31 cellular contexts compared by ENCODE assay signal in the genomic region with DNA sequence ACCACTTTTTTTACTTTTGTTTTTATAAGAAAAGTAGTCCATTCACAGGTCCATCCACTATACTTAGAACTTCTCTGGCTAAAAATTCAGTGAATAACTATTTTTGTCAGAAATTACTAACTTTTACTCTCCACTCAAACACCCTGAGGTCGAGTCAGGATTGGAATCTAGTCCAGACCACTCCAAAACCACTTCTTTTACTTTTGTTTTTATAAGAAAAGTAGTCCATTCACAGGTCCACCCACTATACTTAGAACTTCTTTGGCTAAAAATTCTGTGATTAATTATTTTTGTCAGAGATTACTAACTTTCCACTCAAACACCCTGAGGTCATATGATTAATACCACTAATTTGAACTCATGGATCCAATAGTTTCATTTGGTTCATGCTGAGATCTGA.
"Had no signal": no experiment of that assay in that cellular context is flagged by ENCODE, and none has a peak within 500 bp of the region (broad histone marks: within the 10 kb centered on the region; RNA-seq: fewer than 3 reads in every experiment).

No MANE protein-coding gene starts in this region.

- ATAC-seq: activated CD4-positive, alpha-beta T cell treated with anti-CD3 and anti-CD28 coated beads for 36 hours; activated CD8-positive, alpha-beta memory T cell treated with anti-CD3 and anti-CD28 coated beads, Interleukin-2, amount 10 ng/mL, durations not matched to agents 7 days and 5 days; activated CD8-positive, alpha-beta T cell treated with anti-CD3 and anti-CD28 coated beads, Interleukin-2, amount 10 ng/mL, durations not matched to agents 7 days and 5 days; activated naive CD4-positive, alpha-beta T cell treated with anti-CD3 and anti-CD28 coated beads, Interleukin-2, amount 50 U/mL, for 72 hours; activated T-cell treated with anti-CD3 and anti-CD28 coated beads, Interleukin-2, amount 50 U/mL, for 72 hours; effector memory CD8-positive, alpha-beta T cell; foreskin keratinocyte; gastrocnemius medialis; heart left ventricle had no signal

- FAIRE-seq: bronchial epithelial cell, colon had no signal

- DNase-seq: activated CD4-positive, alpha-beta memory T cell treated with anti-CD3 and anti-CD28 coated beads for 36 hours; activated CD4-positive, alpha-beta T cell treated with anti-CD3 and anti-CD28 coated beads for 36 hours; activated CD4-positive, alpha-beta T cell treated with anti-CD3 and anti-CD28 coated beads, Interleukin-2, amount 10 ng/mL, durations not matched to agents 24 days and 14 days; activated CD4-positive, CD25-positive, alpha-beta regulatory T cell; activated CD4-positive, CD25-positive, alpha-beta regulatory T cell treated with anti-CD3 and anti-CD28 coated beads, Interleukin-2, amount 50 U/mL, for 72 hours; activated CD8-positive, alpha-beta memory T cell treated with anti-CD3 and anti-CD28 coated beads, Interleukin-2, amount 10 ng/mL, durations not matched to agents 7 days and 5 days; activated CD8-positive, alpha-beta memory T cell treated with anti-CD3 and anti-CD28 coated beads, Interleukin-2, amount 50 U/mL, for 4 hours; activated CD8-positive, alpha-beta T cell treated with anti-CD3 and anti-CD28 coated beads, Interleukin-2, amount 10 ng/mL, durations not matched to agents 7 days and 5 days; activated gamma-delta T cell; activated naive CD4-positive, alpha-beta T cell; activated naive CD4-positive, alpha-beta T cell treated with anti-CD3 and anti-CD28 coated beads, Interleukin-2, amount 10 ng/mL, durations not matched to agents 7 days and 5 days; activated naive CD8-positive, alpha-beta T cell treated with anti-CD3 and anti-CD28 coated beads, Interleukin-2, amount 10 ng/mL, durations not matched to agents 7 days and 5 days; activated T-cell treated with anti-CD3 and anti-CD28 coated beads, Interleukin-2, amount 50 U/mL, for 24 hours; activated T-cell treated with anti-CD3 and anti-CD28 coated beads, Interleukin-2, amount 50 U/mL, for 72 hours; brain microvascular endothelial cell; cortex of kidney; dermis blood vessel endothelial cell; effector CD4-positive, alpha-beta T cell; effector memory CD8-positive, alpha-beta T cell; erythroblast; foreskin keratinocyte; gastrocnemius medialis; glutamatergic neuron; heart left ventricle; T-helper 2 cell had no signal

- H3K9me3 Mint-ChIP-seq: activated CD4-positive, alpha-beta memory T cell treated with anti-CD3 and anti-CD28 coated beads for 36 hours; activated CD4-positive, alpha-beta T cell treated with anti-CD3 and anti-CD28 coated beads, Interleukin-2, amount 10 ng/mL, durations not matched to agents 24 days and 14 days; activated naive CD4-positive, alpha-beta T cell treated with anti-CD3 and anti-CD28 coated beads, Interleukin-2, amount 10 ng/mL, durations not matched to agents 7 days and 5 days; activated naive CD4-positive, alpha-beta T cell treated with anti-CD3 and anti-CD28 coated beads, Interleukin-2, amount 50 U/mL, for 72 hours; activated T-cell treated with anti-CD3 and anti-CD28 coated beads, Interleukin-2, amount 50 U/mL, for 24 hours; activated T-cell treated with anti-CD3 and anti-CD28 coated beads, Interleukin-2, amount 50 U/mL, for 72 hours; central memory CD8-positive, alpha-beta T cell; effector memory CD8-positive, alpha-beta T cell had no signal

- H3K36me3 Mint-ChIP-seq: activated CD4-positive, alpha-beta memory T cell treated with anti-CD3 and anti-CD28 coated beads for 36 hours; activated CD8-positive, alpha-beta memory T cell treated with anti-CD3 and anti-CD28 coated beads, Interleukin-2, amount 10 ng/mL, durations not matched to agents 7 days and 5 days; activated naive CD4-positive, alpha-beta T cell treated with anti-CD3 and anti-CD28 coated beads, Interleukin-2, amount 10 ng/mL, durations not matched to agents 7 days and 5 days; activated naive CD4-positive, alpha-beta T cell treated with anti-CD3 and anti-CD28 coated beads, Interleukin-2, amount 50 U/mL, for 72 hours; activated naive CD8-positive, alpha-beta T cell treated with anti-CD3 and anti-CD28 coated beads, Interleukin-2, amount 10 ng/mL, durations not matched to agents 7 days and 5 days had no signal

- H3K9me3 ChIP-seq: ascending aorta, esophagus muscularis mucosa, gastrocnemius medialis, heart left ventricle had no signal

- H3K4me1 Mint-ChIP-seq: activated CD4-positive, alpha-beta T cell treated with anti-CD3 and anti-CD28 coated beads for 36 hours; activated CD4-positive, alpha-beta T cell treated with anti-CD3 and anti-CD28 coated beads, Interleukin-2, amount 10 ng/mL, durations not matched to agents 24 days and 14 days; activated CD8-positive, alpha-beta memory T cell treated with anti-CD3 and anti-CD28 coated beads, Interleukin-2, amount 10 ng/mL, durations not matched to agents 7 days and 5 days; activated naive CD4-positive, alpha-beta T cell treated with anti-CD3 and anti-CD28 coated beads, Interleukin-2, amount 10 ng/mL, durations not matched to agents 7 days and 5 days; activated naive CD8-positive, alpha-beta T cell treated with anti-CD3 and anti-CD28 coated beads, Interleukin-2, amount 10 ng/mL, durations not matched to agents 7 days and 5 days; central memory CD8-positive, alpha-beta T cell had no signal

- H3K27ac ChIP-seq: ascending aorta, brain microvascular endothelial cell, esophagus muscularis mucosa, foreskin keratinocyte, gastrocnemius medialis, heart left ventricle had no signal

- H3K4me1 ChIP-seq: ascending aorta had no signal

- H3K4me3 ChIP-seq: ascending aorta, esophagus muscularis mucosa, gastrocnemius medialis, heart left ventricle had no signal

- H3K27ac Mint-ChIP-seq: activated CD4-positive, alpha-beta memory T cell treated with anti-CD3 and anti-CD28 coated beads for 36 hours; activated CD4-positive, alpha-beta T cell treated with anti-CD3 and anti-CD28 coated beads for 36 hours; activated CD4-positive, alpha-beta T cell treated with anti-CD3 and anti-CD28 coated beads, Interleukin-2, amount 10 ng/mL, durations not matched to agents 24 days and 14 days; activated CD8-positive, alpha-beta memory T cell treated with anti-CD3 and anti-CD28 coated beads, Interleukin-2, amount 10 ng/mL, durations not matched to agents 7 days and 5 days; activated CD8-positive, alpha-beta T cell treated with anti-CD3 and anti-CD28 coated beads, Interleukin-2, amount 10 ng/mL, durations not matched to agents 7 days and 5 days; activated naive CD4-positive, alpha-beta T cell treated with anti-CD3 and anti-CD28 coated beads, Interleukin-2, amount 10 ng/mL, durations not matched to agents 7 days and 5 days; activated naive CD4-positive, alpha-beta T cell treated with anti-CD3 and anti-CD28 coated beads, Interleukin-2, amount 50 U/mL, for 72 hours; activated naive CD8-positive, alpha-beta T cell treated with anti-CD3 and anti-CD28 coated beads, Interleukin-2, amount 10 ng/mL, durations not matched to agents 7 days and 5 days; activated T-cell treated with anti-CD3 and anti-CD28 coated beads, Interleukin-2, amount 50 U/mL, for 24 hours; activated T-cell treated with anti-CD3 and anti-CD28 coated beads, Interleukin-2, amount 50 U/mL, for 72 hours; effector memory CD8-positive, alpha-beta T cell had no signal

- H3K36me3 ChIP-seq: ascending aorta, brain microvascular endothelial cell, esophagus muscularis mucosa, gastrocnemius medialis, heart left ventricle had no signal

- H3K27me3 ChIP-seq: ascending aorta, brain microvascular endothelial cell, esophagus muscularis mucosa, foreskin keratinocyte, gastrocnemius medialis, heart left ventricle had no signal

- H3K4me3 Mint-ChIP-seq: activated CD4-positive, alpha-beta memory T cell treated with anti-CD3 and anti-CD28 coated beads for 36 hours; activated CD4-positive, alpha-beta T cell treated with anti-CD3 and anti-CD28 coated beads for 36 hours; activated CD4-positive, alpha-beta T cell treated with anti-CD3 and anti-CD28 coated beads, Interleukin-2, amount 10 ng/mL, durations not matched to agents 24 days and 14 days; activated CD8-positive, alpha-beta memory T cell treated with anti-CD3 and anti-CD28 coated beads, Interleukin-2, amount 10 ng/mL, durations not matched to agents 7 days and 5 days; activated CD8-positive, alpha-beta T cell treated with anti-CD3 and anti-CD28 coated beads, Interleukin-2, amount 10 ng/mL, durations not matched to agents 7 days and 5 days; activated naive CD4-positive, alpha-beta T cell treated with anti-CD3 and anti-CD28 coated beads, Interleukin-2, amount 10 ng/mL, durations not matched to agents 7 days and 5 days; activated naive CD8-positive, alpha-beta T cell treated with anti-CD3 and anti-CD28 coated beads, Interleukin-2, amount 10 ng/mL, durations not matched to agents 7 days and 5 days; activated T-cell treated with anti-CD3 and anti-CD28 coated beads, Interleukin-2, amount 50 U/mL, for 24 hours; activated T-cell treated with anti-CD3 and anti-CD28 coated beads, Interleukin-2, amount 50 U/mL, for 72 hours; central memory CD8-positive, alpha-beta T cell; effector memory CD8-positive, alpha-beta T cell had no signal
